ENCODE assay signal across 1 cellular context in the genomic region with DNA sequence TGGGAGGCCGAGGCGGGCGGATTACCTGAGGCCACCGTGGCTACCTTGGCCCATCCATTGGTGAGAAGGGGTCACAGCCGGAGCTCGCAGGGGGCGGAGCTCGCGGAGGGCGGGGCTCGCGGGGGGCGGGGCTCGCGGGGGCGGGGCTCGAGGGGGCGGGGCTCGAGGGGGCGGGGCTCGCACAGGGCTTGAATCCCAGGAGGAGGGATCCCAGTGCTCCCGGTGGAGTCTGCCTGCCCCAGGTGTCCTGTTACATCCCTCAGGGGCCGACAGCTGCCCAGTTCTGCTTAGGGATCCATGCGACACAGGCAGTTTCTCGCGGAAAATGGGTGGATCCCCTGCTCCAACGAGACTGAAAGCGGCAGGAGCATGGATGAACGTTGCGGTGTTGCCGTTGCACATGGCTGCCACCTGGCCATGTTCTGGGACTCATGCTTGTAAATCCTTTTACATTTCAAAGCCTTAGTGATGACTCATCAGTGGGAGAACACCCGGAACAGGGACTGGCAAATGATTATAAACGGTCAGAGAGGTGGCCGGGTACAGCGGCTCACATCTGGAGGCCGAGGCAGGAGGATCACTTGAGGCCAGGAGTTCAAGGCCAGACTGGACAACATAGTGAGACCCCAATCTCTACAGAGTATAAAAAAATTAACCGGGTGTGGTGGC.
TF ChIP-seq lines count a peak whose summit lies in the region.

No MANE protein-coding gene starts in this region.

TF ChIP-seq in K562, 482 proteins besides CTCF, POLR2A, EP300 and RAD21 (continues in another document):
- TF ChIP-seq SREBF1 (IDR thresholded peaks at IDR 0.05; ENCODE audit: borderline replicate concordance, low read depth, low read length) (no peak), ZNF146 (CRISPR knock-in tag; IDR thresholded peaks at IDR 0.05; ENCODE audit: unreplicated experiment) (no peak), RBBP5 (IDR thresholded peaks at IDR 0.05; ENCODE audit: borderline replicate concordance, insufficient read depth, low read length, poor library complexity, severe bottlenecking) (peak; percentile 40), BHLHE40 (IDR thresholded peaks at IDR 0.05; ENCODE audit: low read length) (no peak), HEY1 (CRISPR knock-in tag; IDR thresholded peaks at IDR 0.05; ENCODE audit: borderline replicate concordance) (no peak), HCFC1 (IDR thresholded peaks at IDR 0.05; ENCODE audit: low read depth, low read length) (no peak), NR2C2 (CRISPR knock-in tag; IDR thresholded peaks at IDR 0.05) (peak; percentile 51; the same call in 1 of the 2 replicates), NR2C2 (tag; IDR thresholded peaks at IDR 0.05) (no peak), ZNF12 (CRISPR knock-in tag; IDR thresholded peaks at IDR 0.05) (0 out of 2 replicates have a peak, but pooled peaks have one; percentile 48), FOXM1 (IDR thresholded peaks at IDR 0.05; ENCODE audit: low read depth) (peak; percentile 53), FOXM1 (CRISPR knock-in tag; IDR thresholded peaks at IDR 0.05; ENCODE audit: low read depth) (no peak), HSF4 (CRISPR knock-in tag; IDR thresholded peaks at IDR 0.05; ENCODE audit: borderline replicate concordance) (no peak), ELF1 (tag; IDR thresholded peaks at IDR 0.05) (peak; percentile 62), TAF1 (IDR thresholded peaks at IDR 0.05; ENCODE audit: control insufficient read depth, extremely low read depth, insufficient read depth, low read length, severe bottlenecking) (no peak), CBFB (CRISPR knock-in tag; IDR thresholded peaks at IDR 0.05) (no peak), ZNF780A (CRISPR knock-in tag; IDR thresholded peaks at IDR 0.05) (no peak), DPF2 (IDR thresholded peaks at IDR 0.05) (peak; percentile 82), ZNF764 (CRISPR knock-in tag; IDR thresholded peaks at IDR 0.05; ENCODE audit: low read depth) (no peak), HDAC1 (IDR thresholded peaks at IDR 0.05) (peak in 1 of 2 experiments; percentile 95; a peak in 2 of 4 replicates), ZNF143 (CRISPR knock-in tag; IDR thresholded peaks at IDR 0.05) (no peak), MAZ (CRISPR knock-in tag; conservative IDR thresholded peaks at IDR 0.05 in 1 of 2, IDR thresholded peaks at IDR 0.05 in 1 of 2) (peak in 1 of 2 experiments; percentile 33; a peak in 1 of 4 replicates), PTTG1 (tag; IDR thresholded peaks at IDR 0.05; ENCODE audit: low read depth) (no peak), FIP1L1 (IDR thresholded peaks at IDR 0.05; ENCODE audit: low read depth, low read length, poor library complexity, severe bottlenecking) (no peak), GATAD2A (IDR thresholded peaks at IDR 0.05) (no peak), POLR2AphosphoS2 (IDR thresholded peaks at IDR 0.05; ENCODE audit: low read length) (no peak), CCAR2 (IDR thresholded peaks at IDR 0.05; ENCODE audit: low read depth, low read length) (no peak), ZNF224 (CRISPR knock-in tag; IDR thresholded peaks at IDR 0.05) (no peak), RBM25 (IDR thresholded peaks at IDR 0.05; ENCODE audit: low read depth, low read length, severe bottlenecking) (peak; percentile 92), U2AF2 (optimal IDR thresholded peaks at IDR 0.05; ENCODE audit: low read depth, low read length) (no peak), KLF10 (CRISPR knock-in tag; IDR thresholded peaks at IDR 0.05) (no peak), PURB (CRISPR knock-in tag; IDR thresholded peaks at IDR 0.05; ENCODE audit: low read depth) (no peak), RB1 (IDR thresholded peaks at IDR 0.05; ENCODE audit: low read depth) (no peak)
- TF ChIP-seq, protein P1, sequence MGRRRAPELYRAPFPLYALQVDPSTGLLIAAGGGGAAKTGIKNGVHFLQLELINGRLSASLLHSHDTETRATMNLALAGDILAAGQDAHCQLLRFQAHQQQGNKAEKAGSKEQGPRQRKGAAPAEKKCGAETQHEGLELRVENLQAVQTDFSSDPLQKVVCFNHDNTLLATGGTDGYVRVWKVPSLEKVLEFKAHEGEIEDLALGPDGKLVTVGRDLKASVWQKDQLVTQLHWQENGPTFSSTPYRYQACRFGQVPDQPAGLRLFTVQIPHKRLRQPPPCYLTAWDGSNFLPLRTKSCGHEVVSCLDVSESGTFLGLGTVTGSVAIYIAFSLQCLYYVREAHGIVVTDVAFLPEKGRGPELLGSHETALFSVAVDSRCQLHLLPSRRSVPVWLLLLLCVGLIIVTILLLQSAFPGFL (CRISPR knock-in tag; IDR thresholded peaks at IDR 0.05): no peak
- TF ChIP-seq, protein P2, sequence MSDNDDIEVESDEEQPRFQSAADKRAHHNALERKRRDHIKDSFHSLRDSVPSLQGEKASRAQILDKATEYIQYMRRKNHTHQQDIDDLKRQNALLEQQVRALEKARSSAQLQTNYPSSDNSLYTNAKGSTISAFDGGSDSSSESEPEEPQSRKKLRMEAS (CRISPR knock-in tag; IDR thresholded peaks at IDR 0.05): peak; percentile 97
- TF ChIP-seq, protein P3, sequence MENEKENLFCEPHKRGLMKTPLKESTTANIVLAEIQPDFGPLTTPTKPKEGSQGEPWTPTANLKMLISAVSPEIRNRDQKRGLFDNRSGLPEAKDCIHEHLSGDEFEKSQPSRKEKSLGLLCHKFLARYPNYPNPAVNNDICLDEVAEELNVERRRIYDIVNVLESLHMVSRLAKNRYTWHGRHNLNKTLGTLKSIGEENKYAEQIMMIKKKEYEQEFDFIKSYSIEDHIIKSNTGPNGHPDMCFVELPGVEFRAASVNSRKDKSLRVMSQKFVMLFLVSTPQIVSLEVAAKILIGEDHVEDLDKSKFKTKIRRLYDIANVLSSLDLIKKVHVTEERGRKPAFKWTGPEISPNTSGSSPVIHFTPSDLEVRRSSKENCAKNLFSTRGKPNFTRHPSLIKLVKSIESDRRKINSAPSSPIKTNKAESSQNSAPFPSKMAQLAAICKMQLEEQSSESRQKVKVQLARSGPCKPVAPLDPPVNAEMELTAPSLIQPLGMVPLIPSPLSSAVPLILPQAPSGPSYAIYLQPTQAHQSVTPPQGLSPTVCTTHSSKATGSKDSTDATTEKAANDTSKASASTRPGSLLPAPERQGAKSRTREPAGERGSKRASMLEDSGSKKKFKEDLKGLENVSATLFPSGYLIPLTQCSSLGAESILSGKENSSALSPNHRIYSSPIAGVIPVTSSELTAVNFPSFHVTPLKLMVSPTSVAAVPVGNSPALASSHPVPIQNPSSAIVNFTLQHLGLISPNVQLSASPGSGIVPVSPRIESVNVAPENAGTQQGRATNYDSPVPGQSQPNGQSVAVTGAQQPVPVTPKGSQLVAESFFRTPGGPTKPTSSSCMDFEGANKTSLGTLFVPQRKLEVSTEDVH (IDR thresholded peaks at IDR 0.05; ENCODE audit: low read depth, partially characterized antibody): no peak
- TF ChIP-seq, protein P4, sequence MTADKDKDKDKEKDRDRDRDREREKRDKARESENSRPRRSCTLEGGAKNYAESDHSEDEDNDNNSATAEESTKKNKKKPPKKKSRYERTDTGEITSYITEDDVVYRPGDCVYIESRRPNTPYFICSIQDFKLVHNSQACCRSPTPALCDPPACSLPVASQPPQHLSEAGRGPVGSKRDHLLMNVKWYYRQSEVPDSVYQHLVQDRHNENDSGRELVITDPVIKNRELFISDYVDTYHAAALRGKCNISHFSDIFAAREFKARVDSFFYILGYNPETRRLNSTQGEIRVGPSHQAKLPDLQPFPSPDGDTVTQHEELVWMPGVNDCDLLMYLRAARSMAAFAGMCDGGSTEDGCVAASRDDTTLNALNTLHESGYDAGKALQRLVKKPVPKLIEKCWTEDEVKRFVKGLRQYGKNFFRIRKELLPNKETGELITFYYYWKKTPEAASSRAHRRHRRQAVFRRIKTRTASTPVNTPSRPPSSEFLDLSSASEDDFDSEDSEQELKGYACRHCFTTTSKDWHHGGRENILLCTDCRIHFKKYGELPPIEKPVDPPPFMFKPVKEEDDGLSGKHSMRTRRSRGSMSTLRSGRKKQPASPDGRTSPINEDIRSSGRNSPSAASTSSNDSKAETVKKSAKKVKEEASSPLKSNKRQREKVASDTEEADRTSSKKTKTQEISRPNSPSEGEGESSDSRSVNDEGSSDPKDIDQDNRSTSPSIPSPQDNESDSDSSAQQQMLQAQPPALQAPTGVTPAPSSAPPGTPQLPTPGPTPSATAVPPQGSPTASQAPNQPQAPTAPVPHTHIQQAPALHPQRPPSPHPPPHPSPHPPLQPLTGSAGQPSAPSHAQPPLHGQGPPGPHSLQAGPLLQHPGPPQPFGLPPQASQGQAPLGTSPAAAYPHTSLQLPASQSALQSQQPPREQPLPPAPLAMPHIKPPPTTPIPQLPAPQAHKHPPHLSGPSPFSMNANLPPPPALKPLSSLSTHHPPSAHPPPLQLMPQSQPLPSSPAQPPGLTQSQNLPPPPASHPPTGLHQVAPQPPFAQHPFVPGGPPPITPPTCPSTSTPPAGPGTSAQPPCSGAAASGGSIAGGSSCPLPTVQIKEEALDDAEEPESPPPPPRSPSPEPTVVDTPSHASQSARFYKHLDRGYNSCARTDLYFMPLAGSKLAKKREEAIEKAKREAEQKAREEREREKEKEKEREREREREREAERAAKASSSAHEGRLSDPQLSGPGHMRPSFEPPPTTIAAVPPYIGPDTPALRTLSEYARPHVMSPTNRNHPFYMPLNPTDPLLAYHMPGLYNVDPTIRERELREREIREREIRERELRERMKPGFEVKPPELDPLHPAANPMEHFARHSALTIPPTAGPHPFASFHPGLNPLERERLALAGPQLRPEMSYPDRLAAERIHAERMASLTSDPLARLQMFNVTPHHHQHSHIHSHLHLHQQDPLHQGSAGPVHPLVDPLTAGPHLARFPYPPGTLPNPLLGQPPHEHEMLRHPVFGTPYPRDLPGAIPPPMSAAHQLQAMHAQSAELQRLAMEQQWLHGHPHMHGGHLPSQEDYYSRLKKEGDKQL (CRISPR knock-in tag; IDR thresholded peaks at IDR 0.05; ENCODE audit: borderline replicate concordance): no peak
- TF ChIP-seq, protein P5, sequence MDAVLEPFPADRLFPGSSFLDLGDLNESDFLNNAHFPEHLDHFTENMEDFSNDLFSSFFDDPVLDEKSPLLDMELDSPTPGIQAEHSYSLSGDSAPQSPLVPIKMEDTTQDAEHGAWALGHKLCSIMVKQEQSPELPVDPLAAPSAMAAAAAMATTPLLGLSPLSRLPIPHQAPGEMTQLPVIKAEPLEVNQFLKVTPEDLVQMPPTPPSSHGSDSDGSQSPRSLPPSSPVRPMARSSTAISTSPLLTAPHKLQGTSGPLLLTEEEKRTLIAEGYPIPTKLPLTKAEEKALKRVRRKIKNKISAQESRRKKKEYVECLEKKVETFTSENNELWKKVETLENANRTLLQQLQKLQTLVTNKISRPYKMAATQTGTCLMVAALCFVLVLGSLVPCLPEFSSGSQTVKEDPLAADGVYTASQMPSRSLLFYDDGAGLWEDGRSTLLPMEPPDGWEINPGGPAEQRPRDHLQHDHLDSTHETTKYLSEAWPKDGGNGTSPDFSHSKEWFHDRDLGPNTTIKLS (IDR thresholded peaks at IDR 0.05; ENCODE audit: borderline replicate concordance, low read depth): peak; percentile 62
- TF ChIP-seq, protein P6, sequence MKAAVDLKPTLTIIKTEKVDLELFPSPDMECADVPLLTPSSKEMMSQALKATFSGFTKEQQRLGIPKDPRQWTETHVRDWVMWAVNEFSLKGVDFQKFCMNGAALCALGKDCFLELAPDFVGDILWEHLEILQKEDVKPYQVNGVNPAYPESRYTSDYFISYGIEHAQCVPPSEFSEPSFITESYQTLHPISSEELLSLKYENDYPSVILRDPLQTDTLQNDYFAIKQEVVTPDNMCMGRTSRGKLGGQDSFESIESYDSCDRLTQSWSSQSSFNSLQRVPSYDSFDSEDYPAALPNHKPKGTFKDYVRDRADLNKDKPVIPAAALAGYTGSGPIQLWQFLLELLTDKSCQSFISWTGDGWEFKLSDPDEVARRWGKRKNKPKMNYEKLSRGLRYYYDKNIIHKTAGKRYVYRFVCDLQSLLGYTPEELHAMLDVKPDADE (conservative IDR thresholded peaks at IDR 0.05; ENCODE audit: control insufficient read depth, low read depth, low read length): 0 out of 2 replicates have a peak, but pooled peaks have one; percentile 55
- TF ChIP-seq, protein P7, sequence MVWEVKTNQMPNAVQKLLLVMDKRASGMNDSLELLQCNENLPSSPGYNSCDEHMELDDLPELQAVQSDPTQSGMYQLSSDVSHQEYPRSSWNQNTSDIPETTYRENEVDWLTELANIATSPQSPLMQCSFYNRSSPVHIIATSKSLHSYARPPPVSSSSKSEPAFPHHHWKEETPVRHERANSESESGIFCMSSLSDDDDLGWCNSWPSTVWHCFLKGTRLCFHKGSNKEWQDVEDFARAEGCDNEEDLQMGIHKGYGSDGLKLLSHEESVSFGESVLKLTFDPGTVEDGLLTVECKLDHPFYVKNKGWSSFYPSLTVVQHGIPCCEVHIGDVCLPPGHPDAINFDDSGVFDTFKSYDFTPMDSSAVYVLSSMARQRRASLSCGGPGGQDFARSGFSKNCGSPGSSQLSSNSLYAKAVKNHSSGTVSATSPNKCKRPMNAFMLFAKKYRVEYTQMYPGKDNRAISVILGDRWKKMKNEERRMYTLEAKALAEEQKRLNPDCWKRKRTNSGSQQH (CRISPR knock-in tag; IDR thresholded peaks at IDR 0.05): no peak
- TF ChIP-seq, protein P8, sequence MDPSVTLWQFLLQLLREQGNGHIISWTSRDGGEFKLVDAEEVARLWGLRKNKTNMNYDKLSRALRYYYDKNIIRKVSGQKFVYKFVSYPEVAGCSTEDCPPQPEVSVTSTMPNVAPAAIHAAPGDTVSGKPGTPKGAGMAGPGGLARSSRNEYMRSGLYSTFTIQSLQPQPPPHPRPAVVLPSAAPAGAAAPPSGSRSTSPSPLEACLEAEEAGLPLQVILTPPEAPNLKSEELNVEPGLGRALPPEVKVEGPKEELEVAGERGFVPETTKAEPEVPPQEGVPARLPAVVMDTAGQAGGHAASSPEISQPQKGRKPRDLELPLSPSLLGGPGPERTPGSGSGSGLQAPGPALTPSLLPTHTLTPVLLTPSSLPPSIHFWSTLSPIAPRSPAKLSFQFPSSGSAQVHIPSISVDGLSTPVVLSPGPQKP (CRISPR knock-in tag; IDR thresholded peaks at IDR 0.05): no peak
- TF ChIP-seq, protein P9, sequence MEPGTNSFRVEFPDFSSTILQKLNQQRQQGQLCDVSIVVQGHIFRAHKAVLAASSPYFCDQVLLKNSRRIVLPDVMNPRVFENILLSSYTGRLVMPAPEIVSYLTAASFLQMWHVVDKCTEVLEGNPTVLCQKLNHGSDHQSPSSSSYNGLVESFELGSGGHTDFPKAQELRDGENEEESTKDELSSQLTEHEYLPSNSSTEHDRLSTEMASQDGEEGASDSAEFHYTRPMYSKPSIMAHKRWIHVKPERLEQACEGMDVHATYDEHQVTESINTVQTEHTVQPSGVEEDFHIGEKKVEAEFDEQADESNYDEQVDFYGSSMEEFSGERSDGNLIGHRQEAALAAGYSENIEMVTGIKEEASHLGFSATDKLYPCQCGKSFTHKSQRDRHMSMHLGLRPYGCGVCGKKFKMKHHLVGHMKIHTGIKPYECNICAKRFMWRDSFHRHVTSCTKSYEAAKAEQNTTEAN (CRISPR knock-in tag; IDR thresholded peaks at IDR 0.05): no peak
